ENCODE assay signal across 9 cellular contexts in genomic region chr1:193019442-193020026, GRCh38. TPM values are rescaled to one million over a fixed set of nuclear protein-coding genes. Genes with fewer than 3 reads are reported as not detected.
DNase-seq lines count a peak whose midpoint lies in the region; ATAC-seq, FAIRE-seq and TF ChIP-seq lines count a peak whose summit lies in the region.
"Had no signal": no experiment of that assay in that cellular context is flagged by ENCODE, and none has a peak within 500 bp of the region (broad histone marks: within the 10 kb centered on the region; RNA-seq: fewer than 3 reads in every experiment).

No MANE protein-coding gene starts in this region.

- peak; percentile 77 for TF ChIP-seq RAD21 in K562 (CRISPR knock-in tag; conservative IDR thresholded peaks at IDR 0.05 in 1 of 2, IDR thresholded peaks at IDR 0.05 in 1 of 2)

- POLR2A ChIA-PET in K562 (lab: Yijun Ruan, JAX) = interaction anchor here (1.5 kb wide), 2 partner anchors 10 to 212 kb away, joined by 3 to 4 read pairs; no protein-coding TSS in a partner anchor

- no peaks in the 10 kb centered on the region for H4K20me1 ChIP-seq in K562 (replicated peaks; ENCODE audit: control insufficient read depth, insufficient read depth, low read length)

- TF ChIP-seq EP300 in K562 (IDR thresholded peaks at IDR 0.05; ENCODE audit: low read length) = no peak

- H3K27me3 ChIP-seq in K562 (ENCODE audit: control insufficient read depth in 2 of 2, insufficient read depth in 2 of 2, low read length in 2 of 2) = no peaks in the 10 kb centered on the region
- no peaks in the 10 kb centered on the region for H3K27me3 ChIP-seq in upper lobe of right lung

- no peak overlapping the region for H3K27ac ChIP-seq in K562 (ENCODE audit: extremely low read depth, low read depth, low read length)
- no peak overlapping the region for H3K27ac ChIP-seq in kidney (ENCODE audit: low read depth in 2 of 2, low read length in 2 of 2)
- H3K27ac ChIP-seq in upper lobe of right lung = no peak overlapping the region

- peak; percentile 76 for ATAC-seq in HG02840 (IDR thresholded peaks at IDR 0.05; ENCODE audit: low FRiP score, unreplicated experiment)
- peak; percentile 85 for ATAC-seq in K562
- ATAC-seq in upper lobe of right lung = peak; percentile 74

- H3K79me2 ChIP-seq in K562 (ENCODE audit: control insufficient read depth, insufficient read depth, low read length) = no peaks in the 10 kb centered on the region

- CTCF ChIA-PET in K562 (lab: Yijun Ruan, JAX; ENCODE audit: low intra/inter-chr PET ratio) = interaction anchor here (1.0 to 2.6 kb wide), 7 partner anchors 12 to 545 kb away, joined by 3 to 25 read pairs (median 8); partner anchors contain the start of gene RGS2

- H3K27me3 Mint-ChIP-seq in activated CD4-positive, alpha-beta T cell treated with anti-CD3 and anti-CD28 coated beads, Interleukin-2, amount 10 ng/mL, durations not matched to agents 24 days and 14 days = no peaks in the 10 kb centered on the region
- H3K27me3 Mint-ChIP-seq: activated naive CD4-positive, alpha-beta T cell treated with anti-CD3 and anti-CD28 coated beads, Interleukin-2, amount 50 U/mL, for 24 hours had no signal

- TF ChIP-seq CTCF in K562 (IDR thresholded peaks at IDR 0.05 in 2 of 3, conservative IDR thresholded peaks at IDR 0.05 in 1 of 3; ENCODE audit: insufficient read depth in 2 of 3, low read depth in 1 of 3, low read length in 3 of 3) (peak in 1 of 3 experiments; percentile 69; a peak in 2 of 6 replicates), kidney (IDR thresholded peaks at IDR 0.05; ENCODE audit: borderline replicate concordance, extremely low read depth, insufficient read depth) (peak; percentile 57), upper lobe of right lung (IDR thresholded peaks at IDR 0.05) (peak; percentile 53)

- peak; percentile 69 for DNase-seq in activated CD4-positive, alpha-beta T cell treated with anti-CD3 and anti-CD28 coated beads, Interleukin-2, amount 10 ng/mL, durations not matched to agents 24 days and 14 days
- no peak for DNase-seq in activated CD4-positive, alpha-beta T cell treated with anti-CD3 and anti-CD28 coated beads, Interleukin-2, amount 50 U/mL, for 48 hours
- DNase-seq in NCI-H2171 treated with DMSO at 0.1 percent for 48 hours (lab: John Stamatoyannopoulos, UW) (peak; percentile 18), K562 (ENCODE audit: extremely low read depth in 1 of 4, low spot score in 3 of 4) (peak; percentile 24 to 49 (median 36)), kidney (no peak), upper lobe of right lung (no peak), T-helper 9 cell (no peak)

- H3K36me3 ChIP-seq in K562 (ENCODE audit: control insufficient read depth, insufficient read depth, low read length) (peaks cover 84% of the 10 kb centered on the region), kidney (ENCODE audit: control insufficient read depth in 1 of 2, insufficient read depth in 2 of 2, low read length in 2 of 2) (peaks cover 0 to 2% of the 10 kb centered on the region in 2 donors), upper lobe of right lung (peaks cover 6% of the 10 kb centered on the region)

- H3K4me1 Mint-ChIP-seq in activated CD4-positive, alpha-beta T cell treated with anti-CD3 and anti-CD28 coated beads, Interleukin-2, amount 10 ng/mL, durations not matched to agents 24 days and 14 days = no peaks in the 10 kb centered on the region
- H3K4me1 Mint-ChIP-seq: activated naive CD4-positive, alpha-beta T cell treated with anti-CD3 and anti-CD28 coated beads, Interleukin-2, amount 50 U/mL, for 24 hours had no signal

- H3K9me3 ChIP-seq in K562 (replicated peaks; ENCODE audit: control insufficient read depth, insufficient read depth, low read depth, low read length) (no peaks in the 10 kb centered on the region), kidney (ENCODE audit: control insufficient read depth in 1 of 2, low read length in 2 of 2) (no peaks in the 10 kb centered on the region), upper lobe of right lung (no peaks in the 10 kb centered on the region)

- intact Hi-C loops in activated CD4-positive, alpha-beta T cell treated with anti-CD3 and anti-CD28 coated beads, Interleukin-2, amount 10 ng/mL, durations not matched to agents 24 days and 14 days (cut with micrococcal nuclease) = loop anchor here (1.0 to 5.0 kb wide), 3 partner anchors 83 to 547 kb away; no protein-coding TSS in a partner anchor
- intact Hi-C loops in K562 (cut with micrococcal nuclease) = loop anchor here (1.0 to 5.0 kb wide), 2 partner anchors 211 to 542 kb away; no protein-coding TSS in a partner anchor
- intact Hi-C loops in kidney (cut with DNase I) = loop anchor here (10.0 kb wide), 2 partner anchors 215 to 545 kb away; partner anchors contain the start of gene RGS2
- intact Hi-C loops in upper lobe of right lung (cut with DNase I) = loop anchor here (10.0 kb wide), 1 partner anchor 545 kb away; no protein-coding TSS in a partner anchor

- H3K4me2 ChIP-seq in K562 (ENCODE audit: insufficient read depth, low read length) = no peak overlapping the region

- peaks cover 12% of the 10 kb centered on the region for H3K36me3 Mint-ChIP-seq in activated CD4-positive, alpha-beta T cell treated with anti-CD3 and anti-CD28 coated beads, Interleukin-2, amount 10 ng/mL, durations not matched to agents 24 days and 14 days (ENCODE audit: low read depth)

- BruUV-seq in K562 (replicated peaks; lab: Mats Ljungman, UMichigan) = no TSS peak

- H3K9me3 Mint-ChIP-seq in activated CD4-positive, alpha-beta T cell treated with anti-CD3 and anti-CD28 coated beads, Interleukin-2, amount 10 ng/mL, durations not matched to agents 24 days and 14 days = no peaks in the 10 kb centered on the region
- H3K9me3 Mint-ChIP-seq: activated naive CD4-positive, alpha-beta T cell treated with anti-CD3 and anti-CD28 coated beads, Interleukin-2, amount 50 U/mL, for 24 hours had no signal

- H3K9ac ChIP-seq in K562 (ENCODE audit: insufficient read depth in 1 of 2, low read depth in 2 of 2, low read length in 2 of 2) = no peak overlapping the region
- peak overlapping the region in 1 of 2 donors; percentile 8 for H3K9ac ChIP-seq in kidney (ENCODE audit: low read length in 2 of 2)

- H3K9me1 ChIP-seq in K562 (ENCODE audit: control insufficient read depth, insufficient read depth, low read length) = no peaks in the 10 kb centered on the region

- H2AFZ ChIP-seq in K562 (ENCODE audit: low read depth, low read length) = no peak overlapping the region

- no peak overlapping the region for H3K4me3 ChIP-seq in K562
- H3K4me3 ChIP-seq in kidney (ENCODE audit: low read length in 2 of 2) = no peak overlapping the region
- no peak overlapping the region for H3K4me3 ChIP-seq in upper lobe of right lung

- in situ Hi-C loops in K562 (cut with MboI) = loop anchor here (10.0 kb wide), 1 partner anchor 205 kb away; no protein-coding TSS in a partner anchor

- no peak overlapping the region for H3K4me3 Mint-ChIP-seq in activated CD4-positive, alpha-beta T cell treated with anti-CD3 and anti-CD28 coated beads, Interleukin-2, amount 10 ng/mL, durations not matched to agents 24 days and 14 days
- H3K4me3 Mint-ChIP-seq: activated naive CD4-positive, alpha-beta T cell treated with anti-CD3 and anti-CD28 coated beads, Interleukin-2, amount 50 U/mL, for 24 hours had no signal

- H3K4me1 ChIP-seq in K562 (replicated peaks in 1 of 2; ENCODE audit: control insufficient read depth in 2 of 2, insufficient read depth in 2 of 2, low read length in 2 of 2) (no peaks in the 10 kb centered on the region), kidney (ENCODE audit: control insufficient read depth in 1 of 2, insufficient read depth in 1 of 2, low read depth in 1 of 2, low read length in 2 of 2) (no peaks in the 10 kb centered on the region), upper lobe of right lung (no peaks in the 10 kb centered on the region)

- no peak for TF ChIP-seq POLR2A in K562 (conservative IDR thresholded peaks at IDR 0.05)

- peak; percentile 74 for FAIRE-seq in K562 (lab: Jason Lieb, UNC)
- peak; percentile 98 for FAIRE-seq in kidney (lab: Jason Lieb, UNC)

- no peak overlapping the region for H3K27ac Mint-ChIP-seq in activated CD4-positive, alpha-beta T cell treated with anti-CD3 and anti-CD28 coated beads, Interleukin-2, amount 10 ng/mL, durations not matched to agents 24 days and 14 days
- H3K27ac Mint-ChIP-seq: activated naive CD4-positive, alpha-beta T cell treated with anti-CD3 and anti-CD28 coated beads, Interleukin-2, amount 50 U/mL, for 24 hours had no signal

RNA-seq across cellular contexts. Expression of gene UCHL5, which starts 39.6 kb away (rescaled TPM):
- 89.2 and 97.2 TPM in 2 replicates for total RNA-seq in activated CD4-positive, alpha-beta T cell treated with anti-CD3 and anti-CD28 coated beads, Interleukin-2, amount 10 ng/mL, durations not matched to agents 24 days and 14 days
- total RNA-seq in K562 (2011; cell fraction: chromatin; rRNA removed; ENCODE audit: low replicate concordance) = 52.2 and 140 TPM in 2 replicates
- total RNA-seq in K562 (2011; cell fraction: nucleolus; rRNA removed) = 19.7 and 27.2 TPM in 2 replicates
- total RNA-seq in K562 (2011; cell fraction: nucleoplasm; rRNA removed) = 59.5 and 113 TPM in 2 replicates
- 85.4 and 85.6 TPM in 2 replicates for total RNA-seq in K562 (2014; rRNA removed)
- total RNA-seq in K562 (2014; rRNA removed; fragmentation: Illumina TruSeq; extraction: Trizol) = 114 and 132 TPM in 2 replicates
- total RNA-seq in K562 (2015; rRNA removed; fragmentation: Illumina TruSeq; extraction: Trizol) = 117 and 122 TPM in 2 replicates
- 133 and 138 TPM in 2 replicates for total RNA-seq in K562 (2021)
- 117 and 174 TPM in 2 replicates for polyA plus RNA-seq in K562 (2011; rRNA removed)
- 21.6 and 39.4 TPM in 2 replicates for polyA plus RNA-seq in K562 (2011; cell fraction: cytosol; rRNA removed)
- 38.3 and 58.5 TPM in 2 replicates for polyA plus RNA-seq in K562 (2011; cell fraction: nucleus; rRNA removed)
- 89.5 and 112 TPM in 2 replicates for polyA plus RNA-seq in K562 (2012)
- 188 and 206 TPM in 2 replicates for polyA plus RNA-seq in K562 (2014; fragmentation: Illumina TruSeq; extraction: Trizol)
- polyA plus RNA-seq in K562 (2014; fragmentation: Nextera tagmentation; extraction: Ambion mirVana) = 10 to 100 TPM; 61.0 to 68.9 TPM
- polyA plus RNA-seq in K562 (2014; rRNA removed) = 151 and 180 TPM in 2 replicates
- polyA minus RNA-seq in K562 (2011; rRNA and poly(A)+ RNA removed) = 168 and 179 TPM in 2 replicates
- 44.0 and 70.9 TPM in 2 replicates for polyA minus RNA-seq in K562 (2011; cell fraction: cytosol; rRNA and poly(A)+ RNA removed)
- 62.3 and 92.4 TPM in 2 replicates for polyA minus RNA-seq in K562 (2011; cell fraction: nucleus; rRNA and poly(A)+ RNA removed)
- 26.4 TPM for total RNA-seq in kidney
- 15.2 TPM for polyA plus RNA-seq in kidney (ENCODE audit: insufficient read depth, low read depth, low replicate concordance)
- total RNA-seq in upper lobe of right lung = 23.8 TPM

RNA-seq across cellular contexts. Expression of gene RO60, which starts 39.9 kb away (rescaled TPM):
- total RNA-seq in activated CD4-positive, alpha-beta T cell treated with anti-CD3 and anti-CD28 coated beads, Interleukin-2, amount 10 ng/mL, durations not matched to agents 24 days and 14 days = 70.2 and 70.9 TPM in 2 replicates
- 38.1 and 70.7 TPM in 2 replicates for total RNA-seq in K562 (2011; cell fraction: chromatin; rRNA removed; ENCODE audit: low replicate concordance)
- total RNA-seq in K562 (2011; cell fraction: nucleolus; rRNA removed) = 42.0 and 43.2 TPM in 2 replicates
- total RNA-seq in K562 (2011; cell fraction: nucleoplasm; rRNA removed) = 50.5 and 80.9 TPM in 2 replicates
- total RNA-seq in K562 (2014; rRNA removed) (118 and 156 TPM in 2 replicates), K562 (2014; rRNA removed; fragmentation: Illumina TruSeq; extraction: Trizol) (128 and 147 TPM in 2 replicates), K562 (2015; rRNA removed; fragmentation: Illumina TruSeq; extraction: Trizol) (128 TPM in 2 replicates), K562 (2021) (101 and 110 TPM in 2 replicates), kidney (72.0 TPM), upper lobe of right lung (73.5 TPM)
- polyA plus RNA-seq in K562 (2011; rRNA removed) (46.1 and 56.4 TPM in 2 replicates), K562 (2014; fragmentation: Illumina TruSeq; extraction: Trizol) (24.9 and 28.5 TPM in 2 replicates), K562 (2014; fragmentation: Nextera tagmentation; extraction: Ambion mirVana) (100 to 1,000 TPM in 1 of 2 experiments, 10 to 100 TPM in 1; 49.2 to 187 TPM), K562 (2014; rRNA removed) (27.7 and 32.0 TPM in 2 replicates), kidney (ENCODE audit: insufficient read depth, low read depth, low replicate concordance) (4.8 TPM)
- 24.7 and 26.1 TPM in 2 replicates for polyA plus RNA-seq in K562 (2011; cell fraction: cytosol; rRNA removed)
- 19.7 and 22.2 TPM in 2 replicates for polyA plus RNA-seq in K562 (2011; cell fraction: nucleus; rRNA removed)
- polyA plus RNA-seq in K562 (2012) = 22.6 and 31.7 TPM in 2 replicates
- polyA minus RNA-seq in K562 (2011; rRNA and poly(A)+ RNA removed) = 285 and 314 TPM in 2 replicates
- 101 and 165 TPM in 2 replicates for polyA minus RNA-seq in K562 (2011; cell fraction: cytosol; rRNA and poly(A)+ RNA removed)
- 65.4 and 95.5 TPM in 2 replicates for polyA minus RNA-seq in K562 (2011; cell fraction: nucleus; rRNA and poly(A)+ RNA removed)

Comparison
In these comparisons a context has a peak if more than half of its experiments do, and no peak if none do; other contexts are left out.
1. DNase-seq: peak in activated CD4-positive, alpha-beta T cell treated with anti-CD3 and anti-CD28 coated beads, Interleukin-2, amount 10 ng/mL, durations not matched to agents 24 days and 14 days (single experiment), NCI-H2171 treated with DMSO at 0.1 percent for 48 hours (single experiment) and K562 (4 of 4); none in activated CD4-positive, alpha-beta T cell treated with anti-CD3 and anti-CD28 coated beads, Interleukin-2, amount 50 U/mL, for 48 hours (0 of 2), kidney (single experiment), upper lobe of right lung (single experiment) and T-helper 9 cell (single experiment).
2. Peak in every context shown above with its lines, with median percentiles within 50 percentile points of each other: ATAC-seq.